ENCODE assay signal across 20 cellular contexts in genomic region chr20:23456873-23457272, GRCh38. TPM values are rescaled to one million over a fixed set of nuclear protein-coding genes. Genes with fewer than 3 reads are reported as not detected.
A peak's percentile ranks its signal among the peaks of the same experiment; 100 is the strongest.
DNase-seq lines count a peak whose midpoint lies in the region; ATAC-seq and TF ChIP-seq lines count a peak whose summit lies in the region.
"Had no signal": no experiment of that assay in that cellular context is flagged by ENCODE, and none has a peak within 500 bp of the region (broad histone marks: within the 10 kb centered on the region; RNA-seq: fewer than 3 reads in every experiment).

No MANE protein-coding gene starts in this region.

- H3K27ac Mint-ChIP-seq in activated T-cell treated with anti-CD3 and anti-CD28 coated beads, Interleukin-2, amount 50 U/mL, for 72 hours: peak overlapping the region; percentile 45
- peak overlapping the region in 1 of 2 donors; percentile 95 for H3K27ac Mint-ChIP-seq in effector memory CD8-positive, alpha-beta T cell
- H3K27ac Mint-ChIP-seq in stimulated activated effector memory CD8-positive, alpha-beta T cell treated with anti-CD3 and anti-CD28 coated beads, Interleukin-12 subunit alpha, Interleukin-12 subunit beta, amount 100 ng/mL, for 72 hours: peak overlapping the region; percentile 90
- H3K27ac Mint-ChIP-seq: HFFc6 had no signal

- H3K9me3 Mint-ChIP-seq in activated T-cell treated with anti-CD3 and anti-CD28 coated beads, Interleukin-2, amount 50 U/mL, for 72 hours: no peaks in the 10 kb centered on the region
- H3K9me3 Mint-ChIP-seq in activated T-cell treated with anti-CD3 and anti-CD28 coated beads, Interleukin-2, amount 50 U/mL, for 4 hours: no peaks in the 10 kb centered on the region
- no peaks in the 10 kb centered on the region for H3K9me3 Mint-ChIP-seq in effector memory CD8-positive, alpha-beta T cell
- no peaks in the 10 kb centered on the region for H3K9me3 Mint-ChIP-seq in stimulated activated effector memory CD8-positive, alpha-beta T cell treated with anti-CD3 and anti-CD28 coated beads, Interleukin-12 subunit alpha, Interleukin-12 subunit beta, amount 100 ng/mL, for 72 hours
- H3K9me3 Mint-ChIP-seq: HFFc6 had no signal

- ATAC-seq in activated T-cell treated with anti-CD3 and anti-CD28 coated beads, Interleukin-2, amount 50 U/mL, for 72 hours (replicated peaks in 1 of 2): no peak
- no peak for ATAC-seq in activated T-cell treated with anti-CD3 and anti-CD28 coated beads, Interleukin-2, amount 50 U/mL, for 4 hours
- ATAC-seq in effector memory CD8-positive, alpha-beta T cell (replicated peaks): peak; percentile 67
- no peak for ATAC-seq in stimulated activated effector memory CD8-positive, alpha-beta T cell treated with anti-CD3 and anti-CD28 coated beads, Interleukin-12 subunit alpha, Interleukin-12 subunit beta, amount 100 ng/mL, for 72 hours
- ATAC-seq in HG03196 (IDR thresholded peaks at IDR 0.05; ENCODE audit: unreplicated experiment): no peak
- ATAC-seq: Right ventricle myocardium inferior had no signal

- no peak for TF ChIP-seq POLR2A in stomach (IDR thresholded peaks at IDR 0.05)

- no peak overlapping the region for H3K4me3 ChIP-seq in stomach
- H3K4me3 ChIP-seq: MG63 had no signal

- WGBS in stomach, 5 donors: 83 to 90% (median 87%) methylated on average over 4 to 7 of the region's 7 CpGs

- no peak for TF ChIP-seq EP300 in stomach (IDR thresholded peaks at IDR 0.05)

- TF ChIP-seq CTCF in stomach (IDR thresholded peaks at IDR 0.05): no peak

- no peaks in the 10 kb centered on the region for H3K9me3 ChIP-seq in KOPT-K1 (ENCODE audit: insufficient read depth, low read length, poor library complexity, severe bottlenecking)
- H3K9me3 ChIP-seq in stomach: no peaks in the 10 kb centered on the region
- H3K9me3 ChIP-seq: MG63 had no signal

- intact Hi-C loops in stomach (cut with DNase I; ENCODE audit: low total_unique reads): no loop called here

- H3K27ac ChIP-seq in KOPT-K1 (ENCODE audit: low read depth, low read length, poor library complexity, severe bottlenecking) (peak overlapping the region; percentile 28), stomach (no peak overlapping the region)

- in situ Hi-C loops in G401 (cut with HindIII; ENCODE audit: low sequenced_read_pairs): no loop called here

- no peaks in the 10 kb centered on the region for H3K36me3 Mint-ChIP-seq in activated T-cell treated with anti-CD3 and anti-CD28 coated beads, Interleukin-2, amount 50 U/mL, for 72 hours (ENCODE audit: insufficient read depth in 2 of 2)
- no peaks in the 10 kb centered on the region for H3K36me3 Mint-ChIP-seq in activated T-cell treated with anti-CD3 and anti-CD28 coated beads, Interleukin-2, amount 50 U/mL, for 4 hours (ENCODE audit: insufficient read depth)
- H3K36me3 Mint-ChIP-seq in effector memory CD8-positive, alpha-beta T cell (ENCODE audit: insufficient read depth): peaks cover 6% of the 10 kb centered on the region
- H3K36me3 Mint-ChIP-seq in stimulated activated effector memory CD8-positive, alpha-beta T cell treated with anti-CD3 and anti-CD28 coated beads, Interleukin-12 subunit alpha, Interleukin-12 subunit beta, amount 100 ng/mL, for 72 hours: no peaks in the 10 kb centered on the region

- no peaks in the 10 kb centered on the region for H3K27me3 Mint-ChIP-seq in activated T-cell treated with anti-CD3 and anti-CD28 coated beads, Interleukin-2, amount 50 U/mL, for 72 hours (ENCODE audit: low read depth)
- no peaks in the 10 kb centered on the region for H3K27me3 Mint-ChIP-seq in activated T-cell treated with anti-CD3 and anti-CD28 coated beads, Interleukin-2, amount 50 U/mL, for 4 hours (ENCODE audit: low read depth)
- no peaks in the 10 kb centered on the region for H3K27me3 Mint-ChIP-seq in effector memory CD8-positive, alpha-beta T cell

- H3K4me1 Mint-ChIP-seq in activated T-cell treated with anti-CD3 and anti-CD28 coated beads, Interleukin-2, amount 50 U/mL, for 72 hours (ENCODE audit: low read depth): peaks cover 12% of the 10 kb centered on the region
- peaks cover 27% of the 10 kb centered on the region for H3K4me1 Mint-ChIP-seq in activated T-cell treated with anti-CD3 and anti-CD28 coated beads, Interleukin-2, amount 50 U/mL, for 4 hours (ENCODE audit: low read depth)
- H3K4me1 Mint-ChIP-seq in effector memory CD8-positive, alpha-beta T cell (ENCODE audit: low read depth in 2 of 2): peaks cover 16 to 36% of the 10 kb centered on the region in 2 donors
- peaks cover 19% of the 10 kb centered on the region for H3K4me1 Mint-ChIP-seq in stimulated activated effector memory CD8-positive, alpha-beta T cell treated with anti-CD3 and anti-CD28 coated beads, Interleukin-12 subunit alpha, Interleukin-12 subunit beta, amount 100 ng/mL, for 72 hours

- peaks cover 0 to 21% (median 0%) of the 10 kb centered on the region in 3 donors for H3K27me3 ChIP-seq in stomach
- H3K27me3 ChIP-seq: MG63 had no signal

- H3K4me1 ChIP-seq in stomach: peaks cover 0 to 6% (median 0%) of the 10 kb centered on the region in 4 donors

- DNase-seq in activated T-cell treated with anti-CD3 and anti-CD28 coated beads, Interleukin-2, amount 50 U/mL, for 72 hours: no peak
- DNase-seq in activated T-cell treated with anti-CD3 and anti-CD28 coated beads, Interleukin-2, amount 50 U/mL, for 4 hours: no peak
- DNase-seq in effector memory CD8-positive, alpha-beta T cell: peak; percentile 17 to 37 (median 18)
- DNase-seq in stimulated activated effector memory CD8-positive, alpha-beta T cell treated with anti-CD3 and anti-CD28 coated beads, Interleukin-12 subunit alpha, Interleukin-12 subunit beta, amount 100 ng/mL, for 72 hours (ENCODE audit: low spot score in 2 of 2): no peak
- DNase-seq in stomach (no peak), G401 (ENCODE audit: low spot score) (no peak)
- DNase-seq: DMS 273 treated with DMSO at 0.1 percent for 48 hours, GDM1, HFFc6, IMR-90, Karpas-422, MG63, NCI-H1048, NCI-H2171 treated with DMSO at 0.1 percent for 48 hours, NCI-H446 had no signal

- no peak overlapping the region for H3K4me3 Mint-ChIP-seq in activated T-cell treated with anti-CD3 and anti-CD28 coated beads, Interleukin-2, amount 50 U/mL, for 72 hours
- no peak overlapping the region for H3K4me3 Mint-ChIP-seq in activated T-cell treated with anti-CD3 and anti-CD28 coated beads, Interleukin-2, amount 50 U/mL, for 4 hours
- peak overlapping the region; percentile 71 to 80 for H3K4me3 Mint-ChIP-seq in effector memory CD8-positive, alpha-beta T cell
- peak overlapping the region; percentile 42 for H3K4me3 Mint-ChIP-seq in stimulated activated effector memory CD8-positive, alpha-beta T cell treated with anti-CD3 and anti-CD28 coated beads, Interleukin-12 subunit alpha, Interleukin-12 subunit beta, amount 100 ng/mL, for 72 hours
- H3K4me3 Mint-ChIP-seq: HFFc6 had no signal

- H3K36me3 ChIP-seq in KOPT-K1 (ENCODE audit: insufficient read depth, low read length): no peaks in the 10 kb centered on the region
- no peaks in the 10 kb centered on the region for H3K36me3 ChIP-seq in stomach
- H3K36me3 ChIP-seq: MG63 had no signal

RNA-seq across cellular contexts. Expression of gene CST11, which starts 4.2 kb away (rescaled TPM):
- total RNA-seq in activated T-cell treated with anti-CD3 and anti-CD28 coated beads, Interleukin-2, amount 50 U/mL, for 72 hours: not detected
- not detected for total RNA-seq in activated T-cell treated with anti-CD3 and anti-CD28 coated beads, Interleukin-2, amount 50 U/mL, for 4 hours
- total RNA-seq in stomach: not detected
- polyA plus RNA-seq in stomach: not detected
- not detected in 2 replicates for total RNA-seq in G401 (2014; rRNA removed; shearing (Covaris generic))
- total RNA-seq: HFFc6, IMR-90, Right ventricle myocardium inferior, SK-MEL-5 had no signal
- polyA plus RNA-seq: BJ, IMR-90 had no signal

RNA-seq across cellular contexts. Expression of gene CSTL1, which starts 17.4 kb away (rescaled TPM):
- not detected for total RNA-seq in activated T-cell treated with anti-CD3 and anti-CD28 coated beads, Interleukin-2, amount 50 U/mL, for 72 hours
- total RNA-seq in activated T-cell treated with anti-CD3 and anti-CD28 coated beads, Interleukin-2, amount 50 U/mL, for 4 hours: not detected
- 10 to 100 TPM in 1 of 5 donors, not detected in 4; 39.4 TPM for total RNA-seq in stomach
- not detected for polyA plus RNA-seq in stomach
- total RNA-seq in G401 (2014; rRNA removed; shearing (Covaris generic)): not detected in 2 replicates
- total RNA-seq: HFFc6, IMR-90, Right ventricle myocardium inferior, SK-MEL-5 had no signal
- polyA plus RNA-seq: BJ, IMR-90 had no signal

RNA-seq across cellular contexts. Expression of gene CST8, which starts 34.0 kb away (rescaled TPM):
- not detected for total RNA-seq in activated T-cell treated with anti-CD3 and anti-CD28 coated beads, Interleukin-2, amount 50 U/mL, for 72 hours
- not detected for total RNA-seq in activated T-cell treated with anti-CD3 and anti-CD28 coated beads, Interleukin-2, amount 50 U/mL, for 4 hours
- total RNA-seq in stomach: not detected
- polyA plus RNA-seq in stomach: not detected
- total RNA-seq in G401 (2014; rRNA removed; shearing (Covaris generic)): not detected in 2 replicates
- total RNA-seq: HFFc6, IMR-90, Right ventricle myocardium inferior, SK-MEL-5 had no signal
- polyA plus RNA-seq: BJ, IMR-90 had no signal

RNA-seq across cellular contexts. Expression of gene NAPB, which starts 35.6 kb away (rescaled TPM):
- total RNA-seq in activated T-cell treated with anti-CD3 and anti-CD28 coated beads, Interleukin-2, amount 50 U/mL, for 72 hours: 10 to 100 TPM in 1 of 2 donors, 1 to 10 TPM in 1; 9.0 to 14.2 TPM
- 1 to 10 TPM; 2.5 to 5.2 (median 3.5) TPM for total RNA-seq in activated T-cell treated with anti-CD3 and anti-CD28 coated beads, Interleukin-2, amount 50 U/mL, for 4 hours
- 10 to 100 TPM in 3 of 5 donors, 1 to 10 TPM in 1, under 1 TPM in 1; 0.58 to 33.5 (median 11.3) TPM for total RNA-seq in stomach
- polyA plus RNA-seq in stomach: 1 to 10 TPM; 5.0 to 6.6 (median 5.1) TPM
- 3.7 and 5.0 TPM in 2 replicates for total RNA-seq in G401 (2014; rRNA removed; shearing (Covaris generic))

Comparison
In these comparisons a context has a peak if more than half of its experiments do, and no peak if none do; other contexts are left out.
1. DNase-seq: peak in effector memory CD8-positive, alpha-beta T cell (3 of 3); none in activated T-cell treated with anti-CD3 and anti-CD28 coated beads, Interleukin-2, amount 50 U/mL, for 72 hours (0 of 2), activated T-cell treated with anti-CD3 and anti-CD28 coated beads, Interleukin-2, amount 50 U/mL, for 4 hours (single experiment), stimulated activated effector memory CD8-positive, alpha-beta T cell treated with anti-CD3 and anti-CD28 coated beads, Interleukin-12 subunit alpha, Interleukin-12 subunit beta, amount 100 ng/mL, for 72 hours (0 of 2), stomach (single experiment) and G401 (single experiment).
2. H3K4me3 Mint-ChIP-seq: peak in effector memory CD8-positive, alpha-beta T cell (2 of 2) and stimulated activated effector memory CD8-positive, alpha-beta T cell treated with anti-CD3 and anti-CD28 coated beads, Interleukin-12 subunit alpha, Interleukin-12 subunit beta, amount 100 ng/mL, for 72 hours (single experiment); none in activated T-cell treated with anti-CD3 and anti-CD28 coated beads, Interleukin-2, amount 50 U/mL, for 72 hours (0 of 2) and activated T-cell treated with anti-CD3 and anti-CD28 coated beads, Interleukin-2, amount 50 U/mL, for 4 hours (single experiment).